8 cellular contexts compared by ENCODE assay signal in the genomic region with DNA sequence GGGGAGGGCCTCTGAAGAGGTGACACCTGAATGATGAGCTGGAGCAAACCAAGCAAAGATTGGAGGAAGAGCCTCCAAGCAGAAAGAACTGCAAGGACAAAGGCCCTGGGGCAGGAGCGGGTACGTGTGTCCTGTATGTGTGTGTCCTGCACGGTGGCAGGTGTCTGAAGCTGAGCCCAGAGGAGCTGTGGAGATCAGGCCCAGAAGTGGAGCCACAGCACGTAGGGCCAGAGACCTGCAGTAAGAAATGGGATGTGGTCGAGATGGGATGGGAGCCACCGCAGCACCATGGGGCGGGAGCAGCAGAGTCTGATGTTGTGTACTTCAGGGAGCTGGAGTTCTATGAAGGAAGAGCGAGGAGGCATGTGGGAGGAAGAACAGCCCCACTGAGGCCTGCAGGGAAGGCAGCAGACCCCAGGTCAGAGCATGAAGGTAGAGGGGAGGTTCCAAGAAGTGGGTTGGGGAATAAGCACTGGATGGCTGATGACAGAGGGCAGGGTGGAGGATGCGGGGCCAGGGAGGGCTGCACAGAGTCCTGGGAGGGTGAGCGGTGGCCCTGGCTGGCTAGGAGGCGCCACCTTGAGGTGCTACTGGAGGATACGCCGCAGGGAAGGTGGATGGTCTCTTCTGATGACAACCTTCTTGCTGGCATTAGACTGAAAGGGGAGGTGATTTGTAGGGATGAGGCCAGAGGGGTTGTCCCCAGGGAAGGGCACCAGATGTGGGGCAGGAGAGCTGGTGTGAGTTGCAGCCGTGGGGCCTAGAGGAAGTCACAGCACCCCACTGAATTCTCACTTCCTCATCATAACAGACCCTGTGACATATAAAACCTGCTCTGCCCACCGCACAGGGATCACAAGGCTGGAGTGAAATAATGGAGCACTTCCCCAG. TPM values are rescaled to one million over a fixed set of nuclear protein-coding genes. Genes with fewer than 3 reads are reported as not detected.
DNase-seq lines count a peak whose midpoint lies in the region; ATAC-seq and TF ChIP-seq lines count a peak whose summit lies in the region.

No MANE protein-coding gene starts in this region.

- H3K9me3 ChIP-seq in Peyer's patch (no peaks in the 10 kb centered on the region), left ventricle myocardium inferior (replicated peaks) (no peaks in the 10 kb centered on the region)

- H3K36me3 ChIP-seq in Peyer's patch = peaks cover 0 to 11% (median 0%) of the 10 kb centered on the region in 3 donors
- H3K36me3 ChIP-seq in left ventricle myocardium inferior = peaks cover 5% of the 10 kb centered on the region

- intact Hi-C loops in left ventricle myocardium inferior (cut with micrococcal nuclease) = no loop called here

- TF ChIP-seq CTCF in C4-2B (conservative IDR thresholded peaks at IDR 0.05) (peak; percentile 70), Peyer's patch (IDR thresholded peaks at IDR 0.05) (peak in 5 of 6 experiments; percentile 30 to 60 (median 53)), left ventricle myocardium inferior (IDR thresholded peaks at IDR 0.05; ENCODE audit: borderline replicate concordance) (peak; percentile 68)

- H3K4me1 ChIP-seq in Peyer's patch = peaks cover 0 to 10% (median 4%) of the 10 kb centered on the region in 4 donors
- H3K4me1 ChIP-seq in left ventricle myocardium inferior = peaks cover 1% of the 10 kb centered on the region

- DNase-seq in Peyer's patch (peak; percentile 63 to 84 (median 81)), left ventricle myocardium inferior (peak; percentile 23), NCI-H128 (lab: John Stamatoyannopoulos, UW; ENCODE audit: unreplicated experiment) (no peak)
- peak in 3 of 4 experiments; percentile 5 to 16 (median 15) for DNase-seq in activated naive CD4-positive, alpha-beta T cell (lab: John Stamatoyannopoulos, UW)
- DNase-seq in stimulated activated CD4-positive, alpha-beta T cell treated with anti-CD3 and anti-CD28 coated beads, Interleukin-15, amount 100 ng/mL, for 48 hours (ENCODE audit: low read depth in 2 of 2) = peak; percentile 44 to 51

- TF ChIP-seq POLR2A in Peyer's patch (IDR thresholded peaks at IDR 0.05) = no peak

- no peaks in the 10 kb centered on the region for H3K27me3 ChIP-seq in Peyer's patch
- no peaks in the 10 kb centered on the region for H3K27me3 ChIP-seq in left ventricle myocardium inferior (ENCODE audit: low read depth)

- H3K27ac ChIP-seq in C4-2B (no peak overlapping the region), Peyer's patch (peak overlapping the region in 2 of 4 donors; percentile 15 to 66), left ventricle myocardium inferior (replicated peaks) (no peak overlapping the region)

- peak; percentile 75 for ATAC-seq in GM18868 (IDR thresholded peaks at IDR 0.05; ENCODE audit: unreplicated experiment)
- ATAC-seq in HG03175 (IDR thresholded peaks at IDR 0.05; ENCODE audit: unreplicated experiment) = peak; percentile 69

- H3K4me3 ChIP-seq in Peyer's patch = no peak overlapping the region
- no peak overlapping the region for H3K4me3 ChIP-seq in left ventricle myocardium inferior

RNA-seq across cellular contexts. Expression of a gene that starts 10.6 kb away (rescaled TPM):
- total RNA-seq in Peyer's patch (1 to 10 TPM in 1 of 4 donors, not detected in 3; 2.5 TPM), left ventricle myocardium inferior (0.16 TPM)

RNA-seq across cellular contexts. Expression of a gene that starts 19.2 kb away (rescaled TPM):
- total RNA-seq in Peyer's patch = 100 to 1,000 TPM in 3 of 4 donors, 10 to 100 TPM in 1; 86.0 to 143 (median 108) TPM
- 119 TPM for total RNA-seq in left ventricle myocardium inferior

RNA-seq across cellular contexts. Expression of a gene that starts 38.2 kb away (rescaled TPM):
- 100 to 1,000 TPM in 1 of 4 donors, 10 to 100 TPM in 3; 47.6 to 314 (median 80.8) TPM for total RNA-seq in Peyer's patch
- 6.6 TPM for total RNA-seq in left ventricle myocardium inferior
